ENCODE assay signal across 22 cellular contexts in genomic region chr7:92944633-92945032, GRCh38.
DNase-seq lines count a peak whose midpoint lies in the region; ATAC-seq and TF ChIP-seq lines count a peak whose summit lies in the region.
"Had no signal": no experiment of that assay in that cellular context is flagged by ENCODE, and none has a peak within 500 bp of the region (broad histone marks: within the 10 kb centered on the region; RNA-seq: fewer than 3 reads in every experiment).

No MANE protein-coding gene starts in this region.

- ATAC-seq in left colon (peak; percentile 78), thoracic aorta (ENCODE audit: insufficient number of reproducible peaks, low FRiP score, low read depth) (peak; percentile 66), GM19467 (IDR thresholded peaks at IDR 0.05; ENCODE audit: unreplicated experiment) (no peak)
- ATAC-seq: activated CD8-positive, alpha-beta T cell treated with anti-CD3 and anti-CD28 coated beads for 36 hours; naive thymus-derived CD8-positive, alpha-beta T cell had no signal

- no peaks in the 10 kb centered on the region for H3K9me2 ChIP-seq in GM23248 (ENCODE audit: insufficient read depth)

- no peaks in the 10 kb centered on the region for H3K9me3 ChIP-seq in GM23248 (ENCODE audit: low read depth)
- no peaks in the 10 kb centered on the region for H3K9me3 ChIP-seq in thoracic aorta
- H3K9me3 ChIP-seq: tibial nerve had no signal

- H3F3A ChIP-seq in GM23248 (ENCODE audit: insufficient read depth), result no peaks in the 10 kb centered on the region

- 21% methylated on average over 6 of the region's 6 CpGs for WGBS in GM23248 (ENCODE audit: low coverage in 1 of 2, low lambda C conversion rate in 2 of 2, missing lambda C conversion rate in 2 of 2), 2 experiments

- no peaks in the 10 kb centered on the region for H4K20me1 ChIP-seq in GM23248 (ENCODE audit: insufficient read depth)

- H3K36me3 ChIP-seq in GM23248 (ENCODE audit: low read depth), result no peaks in the 10 kb centered on the region; the same call in 1 of the 2 replicates
- H3K36me3 ChIP-seq in thoracic aorta, result no peaks in the 10 kb centered on the region
- H3K36me3 ChIP-seq: Peyer's patch, SJSA1, tibial nerve had no signal

- H3K27me3 ChIP-seq in GM23248 (replicated peaks; ENCODE audit: insufficient read depth), result no peaks in the 10 kb centered on the region
- no peaks in the 10 kb centered on the region for H3K27me3 ChIP-seq in thoracic aorta (replicated peaks; ENCODE audit: insufficient read depth)
- H3K27me3 ChIP-seq: Peyer's patch, SJSA1, tibial nerve had no signal

- no peak overlapping the region for H3K4me2 ChIP-seq in GM23248 (ENCODE audit: unreplicated experiment)

- no peaks in the 10 kb centered on the region for H3K79me2 ChIP-seq in GM23248 (ENCODE audit: insufficient read depth)

- in situ Hi-C loops in GM23248 (cut with MboI), result no loop called here

- H3K4me1 ChIP-seq in GM23248 (ENCODE audit: insufficient read depth) (no peaks in the 10 kb centered on the region), thoracic aorta (ENCODE audit: control insufficient read depth in 1 of 2, low read depth in 2 of 2) (no peaks in the 10 kb centered on the region)
- H3K4me1 ChIP-seq: SJSA1, tibial nerve had no signal

- intact Hi-C loops in left colon (cut with DNase I, micrococcal nuclease), result no loop called here

- TF ChIP-seq CTCF in thoracic aorta (IDR thresholded peaks at IDR 0.05), result no peak

- no peak overlapping the region for H3K9ac ChIP-seq in GM23248

- H3K4me3 ChIP-seq in GM23248, result no peak overlapping the region
- no peak overlapping the region for H3K4me3 ChIP-seq in thoracic aorta
- H3K4me3 ChIP-seq: Peyer's patch, SJSA1, tibial nerve had no signal

- no peak overlapping the region for H3K27ac ChIP-seq in GM23248
- no peak overlapping the region for H3K27ac ChIP-seq in thoracic aorta
- H3K27ac ChIP-seq: Peyer's patch, SJSA1, tibial nerve had no signal

- no peak overlapping the region for H2AFZ ChIP-seq in GM23248

- DNase-seq in GM23248 (peak; percentile 55), dedifferentiated amniotic fluid mesenchymal stem cell (ENCODE audit: extremely low spot score) (peak; percentile 10), left colon (peak; percentile 62 to 67), thoracic aorta (ENCODE audit: low spot score) (no peak), activated gamma-delta T cell (lab: John Stamatoyannopoulos, UW) (no peak), RPMI8226 (no peak)
- DNase-seq: activated CD4-positive, CD25-positive, alpha-beta regulatory T cell treated with anti-CD3 and anti-CD28 coated beads, Interleukin-2, amount 50 U/mL, for 72 hours; activated CD8-positive, alpha-beta T cell treated with anti-CD3 and anti-CD28 coated beads for 36 hours; activated gamma-delta T cell treated with Interleukin-2 at 50 U/mL for 16 hours; dermis blood vessel endothelial cell; DMS53; GDM1; GOT3; naive thymus-derived CD8-positive, alpha-beta T cell; NCI-H187; NCI-H69; occipital lobe; Peyer's patch; T-helper 1 cell had no signal

Comparison
In these comparisons a context has a peak if more than half of its experiments do, and no peak if none do; other contexts are left out.
1. DNase-seq: peak in GM23248 (single experiment), dedifferentiated amniotic fluid mesenchymal stem cell (single experiment) and left colon (2 of 2); none in thoracic aorta (single experiment), activated gamma-delta T cell (single experiment) and RPMI8226 (single experiment).